In the genomic region with DNA sequence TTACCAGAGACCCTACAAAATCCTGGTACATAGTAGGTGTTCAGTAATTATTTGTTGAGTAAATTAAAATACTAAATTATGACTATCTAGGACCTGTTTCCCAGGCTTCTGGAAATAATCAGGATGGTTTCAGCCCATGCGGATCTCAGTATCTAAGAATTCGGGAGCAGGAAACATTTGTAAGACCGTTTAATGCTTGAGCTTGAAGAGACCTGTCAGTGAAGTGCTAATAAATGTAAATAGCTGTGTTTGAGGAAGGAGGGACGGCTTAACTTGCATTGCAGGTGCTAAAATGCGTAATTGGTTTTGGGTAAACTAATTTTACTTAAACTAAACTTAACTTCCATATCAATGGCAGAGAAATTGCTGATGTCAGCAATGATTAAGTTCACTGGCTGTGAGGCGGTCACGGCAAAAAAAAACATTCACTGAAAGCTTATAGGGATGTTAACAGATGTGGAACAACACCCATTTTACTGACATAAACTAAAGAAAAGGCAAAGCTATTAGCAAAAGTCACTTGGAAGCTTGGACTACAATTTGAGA, we compare ENCODE assay signal across 1 cellular context.
A peak's percentile ranks its signal among the peaks of the same experiment; 100 is the strongest.
TF ChIP-seq lines count a peak whose summit lies in the region.

No MANE protein-coding gene starts in this region.

TF ChIP-seq in A549, 52 proteins besides CTCF, POLR2A, EP300 and RAD21:
- TF ChIP-seq, protein P1, sequence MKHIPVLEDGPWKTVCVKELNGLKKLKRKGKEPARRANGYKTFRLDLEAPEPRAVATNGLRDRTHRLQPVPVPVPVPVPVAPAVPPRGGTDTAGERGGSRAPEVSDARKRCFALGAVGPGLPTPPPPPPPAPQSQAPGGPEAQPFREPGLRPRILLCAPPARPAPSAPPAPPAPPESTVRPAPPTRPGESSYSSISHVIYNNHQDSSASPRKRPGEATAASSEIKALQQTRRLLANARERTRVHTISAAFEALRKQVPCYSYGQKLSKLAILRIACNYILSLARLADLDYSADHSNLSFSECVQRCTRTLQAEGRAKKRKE (CRISPR knock-in tag; IDR thresholded peaks at IDR 0.05; ENCODE audit: low read depth) = no peak
- TF ChIP-seq MAFK (IDR thresholded peaks at IDR 0.05; ENCODE audit: partially characterized antibody) = peak; percentile 98
- TF ChIP-seq EHMT2 (IDR thresholded peaks at IDR 0.05; ENCODE audit: low read depth) = no peak
- no peak for TF ChIP-seq FOSB (CRISPR knock-in tag; IDR thresholded peaks at IDR 0.05)
- no peak for TF ChIP-seq SMC3 (IDR thresholded peaks at IDR 0.05)
- no peak for TF ChIP-seq BHLHE40 (IDR thresholded peaks at IDR 0.05; ENCODE audit: low read depth, low read length)
- no peak for TF ChIP-seq POLR2AphosphoS2 (conservative IDR thresholded peaks at IDR 0.05; ENCODE audit: low read length)
TF ChIP-seq in A549: peak in this region for 1.
